8 cellular contexts compared by ENCODE assay signal in genomic region chrX:154516655-154517100, GRCh38. TPM values are rescaled to one million over a fixed set of nuclear protein-coding genes. Genes with fewer than 3 reads are reported as not detected.
A peak's percentile ranks its signal among the peaks of the same experiment; 100 is the strongest.
DNase-seq lines count a peak whose midpoint lies in the region; ATAC-seq, FAIRE-seq and TF ChIP-seq lines count a peak whose summit lies in the region.

No MANE protein-coding gene starts in this region.

- CTCF ChIA-PET in AG04449 (lab: Yijun Ruan, JAX) = interaction anchor here (1.4 to 2.9 kb wide), 3 partner anchors 9 to 15 kb away, joined by 4 to 20 read pairs (median 5); no protein-coding TSS in a partner anchor
- CTCF ChIA-PET in activated B cell treated with CpG ODN at 0.5 μM for 24 hours (lab: Charles Lee) = interaction anchor here (1.1 kb wide), 1 partner anchor 26 kb away, joined by 3 read pairs; the partner anchor contains the start of gene SLC10A3

- POLR2A ChIA-PET in AG04449 (lab: Yijun Ruan, JAX) (interaction anchor here (0.6 to 2.1 kb wide), 4 partner anchors 8 to 777 kb away, joined by 3 to 7 read pairs (median 4); partner anchors contain the start of gene SLC10A3), activated B cell treated with CpG ODN at 0.5 μM for 24 hours (lab: Charles Lee) (interaction anchor here (0.5 to 4.8 kb wide), 10 partner anchors 11 to 119 kb away, joined by 3 to 34 read pairs (median 4); partner anchors contain the start of genes PLXNA3 and SLC10A3)

- H3K36me3 ChIP-seq in pancreas = no peaks in the 10 kb centered on the region

- no peaks in the 10 kb centered on the region for H3K9me3 ChIP-seq in pancreas

- DNase-seq in AG04449 (ENCODE audit: low read depth, low spot score) = no peak
- no peak for DNase-seq in activated B cell treated with CpG ODN at 0.5 μM for 24 hours
- peak; percentile 16 for DNase-seq in foreskin melanocyte
- DNase-seq in pancreas = peak in 2 of 6 donors; percentile 28 to 37
- no peak for DNase-seq in GM19238 (ENCODE audit: insufficient read length, low spot score)

- no peaks in the 10 kb centered on the region for H3K27me3 Mint-ChIP-seq in activated B cell treated with CpG ODN at 0.5 μM for 24 hours

- ATAC-seq in GM19452 (IDR thresholded peaks at IDR 0.05; ENCODE audit: unreplicated experiment) (peak; percentile 5), activated B cell treated with CpG ODN at 0.5 μM for 24 hours (ENCODE audit: low read depth) (no peak), pancreas (peak; percentile 3 to 12 (median 8)), GM21367 (IDR thresholded peaks at IDR 0.05; ENCODE audit: unreplicated experiment) (no peak), HG02571 (IDR thresholded peaks at IDR 0.05; ENCODE audit: unreplicated experiment) (no peak)

- H3K27me3 ChIP-seq in pancreas = no peaks in the 10 kb centered on the region

- H3K4me3 ChIP-seq in AG04449 (ENCODE audit: low read depth, low read length) (peak overlapping the region; percentile 57), pancreas (peak overlapping the region in 2 of 4 donors; percentile 22 to 67)

- TF ChIP-seq CTCF in AG04449 (IDR thresholded peaks at IDR 0.05; ENCODE audit: insufficient read depth, low read length, missing control alignments) (no peak), activated B cell treated with CpG ODN at 0.5 μM for 24 hours (IDR thresholded peaks at IDR 0.05) (no peak), pancreas (IDR thresholded peaks at IDR 0.05) (no peak)

- FAIRE-seq in pancreas (lab: Jason Lieb, UNC) = no peak

- H3K4me3 Mint-ChIP-seq in activated B cell treated with CpG ODN at 0.5 μM for 24 hours = peak overlapping the region; percentile 85

- peaks cover 16% of the 10 kb centered on the region for H3K4me1 Mint-ChIP-seq in activated B cell treated with CpG ODN at 0.5 μM for 24 hours

- WGBS in pancreas, 2 donors = 4 to 37% methylated on average over 19 of the region's 19 CpGs

- no peaks in the 10 kb centered on the region for H3K9me3 Mint-ChIP-seq in activated B cell treated with CpG ODN at 0.5 μM for 24 hours

- intact Hi-C loops in activated B cell treated with CpG ODN at 0.5 μM for 24 hours (cut with micrococcal nuclease) = loop anchor here (1.0 to 10.0 kb wide), 8 partner anchors 26 to 792 kb away; partner anchors contain the start of genes ABCD1, BCAP31, EMD and FLNA
- intact Hi-C loops in pancreas (cut with DNase I) = no loop called here

- peak overlapping the region; percentile 85 for H3K27ac Mint-ChIP-seq in activated B cell treated with CpG ODN at 0.5 μM for 24 hours

- peaks cover 3% of the 10 kb centered on the region for H3K36me3 Mint-ChIP-seq in activated B cell treated with CpG ODN at 0.5 μM for 24 hours (ENCODE audit: low read depth)

- H3K4me1 ChIP-seq in pancreas = no peaks in the 10 kb centered on the region

- peak overlapping the region; percentile 70 to 87 (median 81) for H3K27ac ChIP-seq in pancreas

RNA-seq across cellular contexts. Expression of gene FAM3A, which starts 0.6 kb away (rescaled TPM):
- total RNA-seq in activated B cell treated with CpG ODN at 0.5 μM for 24 hours (30.0 and 36.1 TPM in 2 replicates), pancreas (10 to 100 TPM; 26.4 to 40.4 (median 32.7) TPM)
- 10 to 100 TPM; 70.7 to 78.5 TPM for polyA plus RNA-seq in pancreas

RNA-seq across cellular contexts. Expression of gene SLC10A3, which starts 26.2 kb away (rescaled TPM):
- 13.4 and 17.1 TPM in 2 replicates for total RNA-seq in activated B cell treated with CpG ODN at 0.5 μM for 24 hours
- 10 to 100 TPM in 5 of 6 donors, 1 to 10 TPM in 1; 9.6 to 12.2 (median 11.3) TPM for total RNA-seq in pancreas
- 10 to 100 TPM; 16.2 to 19.1 TPM for polyA plus RNA-seq in pancreas

RNA-seq across cellular contexts. Expression of gene G6PD, which starts 30.0 kb away (rescaled TPM):
- 77.1 and 84.6 TPM in 2 replicates for total RNA-seq in activated B cell treated with CpG ODN at 0.5 μM for 24 hours
- 10 to 100 TPM in 3 of 6 donors, 1 to 10 TPM in 3; 6.7 to 17.9 (median 11.0) TPM for total RNA-seq in pancreas
- 10 to 100 TPM; 11.4 to 17.0 TPM for polyA plus RNA-seq in pancreas

RNA-seq across cellular contexts. Expression of gene UBL4A, which starts 30.3 kb away (rescaled TPM):
- total RNA-seq in activated B cell treated with CpG ODN at 0.5 μM for 24 hours (20.4 and 20.9 TPM in 2 replicates), pancreas (10 to 100 TPM; 16.0 to 32.2 (median 21.5) TPM)
- 10 to 100 TPM; 13.6 to 20.4 TPM for polyA plus RNA-seq in pancreas

RNA-seq across cellular contexts. Expression of gene IKBKG, which starts 30.7 kb away (rescaled TPM):
- total RNA-seq in activated B cell treated with CpG ODN at 0.5 μM for 24 hours (52.9 and 61.1 TPM in 2 replicates), pancreas (10 to 100 TPM in 2 of 6 donors, 1 to 10 TPM in 4; 6.3 to 11.7 (median 8.3) TPM)
- 10 to 100 TPM; 25.2 to 29.7 TPM for polyA plus RNA-seq in pancreas

Comparison
In these comparisons a context has a peak if more than half of its experiments do, and no peak if none do; other contexts are left out.
1. ATAC-seq: peak in GM19452 (single experiment) and pancreas (4 of 4); none in activated B cell treated with CpG ODN at 0.5 μM for 24 hours (single experiment), GM21367 (single experiment) and HG02571 (single experiment).